10 cellular contexts compared by ENCODE assay signal in genomic region chr11:128484172-128484571, GRCh38.
A peak's percentile ranks its signal among the peaks of the same experiment; 100 is the strongest.
DNase-seq lines count a peak whose midpoint lies in the region; ATAC-seq and TF ChIP-seq lines count a peak whose summit lies in the region.
"Had no signal": no experiment of that assay in that cellular context is flagged by ENCODE, and none has a peak within 500 bp of the region (broad histone marks: within the 10 kb centered on the region; RNA-seq: fewer than 3 reads in every experiment).

No MANE protein-coding gene starts in this region.

- 0 out of 2 replicates have a peak, but pooled peaks have one; percentile 7 for TF ChIP-seq CTCF in OCI-LY3 (IDR thresholded peaks at IDR 0.05; ENCODE audit: low read depth, low read length)
- TF ChIP-seq CTCF in retinal pigment epithelial cell (conservative IDR thresholded peaks at IDR 0.05; ENCODE audit: low read depth, low read length), result peak; percentile 18

- H3K4me3 ChIP-seq in OCI-LY3 (ENCODE audit: low read length) (no peak overlapping the region), retinal pigment epithelial cell (ENCODE audit: low read length) (no peak overlapping the region)
- no peak overlapping the region for H3K4me3 ChIP-seq in effector memory CD4-positive, alpha-beta T cell (ENCODE audit: insufficient read depth, low read depth, low read length, poor library complexity, severe bottlenecking)

- peaks cover 42% of the 10 kb centered on the region for H3K4me1 ChIP-seq in OCI-LY3 (ENCODE audit: low read length)
- H3K4me1 ChIP-seq in effector memory CD4-positive, alpha-beta T cell (ENCODE audit: control insufficient read depth, insufficient read depth, low read length, poor library complexity, severe bottlenecking), result peaks cover 99% of the 10 kb centered on the region

- DNase-seq in DMS53 (lab: John Stamatoyannopoulos, UW) (peak; percentile 28), DMS53 treated with DMSO at 0.1 percent for 48 hours (lab: John Stamatoyannopoulos, UW; ENCODE audit: unreplicated experiment) (no peak), retinal pigment epithelial cell (ENCODE audit: low read depth) (no peak)
- no peak for DNase-seq in effector memory CD4-positive, alpha-beta T cell
- DNase-seq: NCI-H524 had no signal

- no peaks in the 10 kb centered on the region for H3K9me3 ChIP-seq in OCI-LY3 (ENCODE audit: insufficient read depth, low read length)
- H3K9me3 ChIP-seq in effector memory CD4-positive, alpha-beta T cell (ENCODE audit: control insufficient read depth, low read length), result no peaks in the 10 kb centered on the region

- peak overlapping the region; percentile 46 for H3K4me2 ChIP-seq in OCI-LY3 (ENCODE audit: low read length)

- H3K27me3 ChIP-seq in OCI-LY3 (ENCODE audit: low read depth, low read length), result no peaks in the 10 kb centered on the region
- no peaks in the 10 kb centered on the region for H3K27me3 ChIP-seq in effector memory CD4-positive, alpha-beta T cell (replicated peaks; ENCODE audit: control insufficient read depth, insufficient read depth, low read length, poor library complexity, severe bottlenecking)

- H3K36me3 ChIP-seq in OCI-LY3 (replicated peaks; ENCODE audit: low read depth, low read length), result peaks cover 77% of the 10 kb centered on the region
- H3K36me3 ChIP-seq in effector memory CD4-positive, alpha-beta T cell (ENCODE audit: control insufficient read depth, insufficient read depth, low read length), result peaks cover 88% of the 10 kb centered on the region

- peaks cover 19% of the 10 kb centered on the region for H3K79me2 ChIP-seq in OCI-LY3 (ENCODE audit: low read length)

- H2AFZ ChIP-seq in OCI-LY3 (ENCODE audit: low read depth, low read length), result no peak overlapping the region

- H3K27ac ChIP-seq in OCI-LY3 (ENCODE audit: low read length), result peak overlapping the region; percentile 89
- H3K27ac ChIP-seq in effector memory CD4-positive, alpha-beta T cell (ENCODE audit: insufficient read depth, low read length, poor library complexity, severe bottlenecking), result peak overlapping the region; percentile 93
- H3K27ac ChIP-seq: 22Rv1 had no signal

- peak overlapping the region; percentile 5; the same call in 1 of the 2 replicates for H3K9ac ChIP-seq in OCI-LY3 (ENCODE audit: low read length)

- H4K20me1 ChIP-seq in OCI-LY3 (ENCODE audit: insufficient read depth, low read length), result no peaks in the 10 kb centered on the region

- ATAC-seq in GM19395 (IDR thresholded peaks at IDR 0.05; ENCODE audit: unreplicated experiment) (no peak), GM21423 (IDR thresholded peaks at IDR 0.05; ENCODE audit: unreplicated experiment) (no peak), GM18519 (IDR thresholded peaks at IDR 0.05; ENCODE audit: low FRiP score, unreplicated experiment) (no peak)
